Comparison of ENCODE assay signal across 8 cellular contexts in genomic region chr22:29072979-29073617, GRCh38. TPM values are rescaled to one million over a fixed set of nuclear protein-coding genes. Genes with fewer than 3 reads are reported as not detected.
A peak's percentile ranks its signal among the peaks of the same experiment; 100 is the strongest.
DNase-seq lines count a peak whose midpoint lies in the region; ATAC-seq and TF ChIP-seq lines count a peak whose summit lies in the region.

TSS of gene KREMEN1 (plus strand) at chr22:29073035. CDS start at chr22:29073131, 96 bp downstream.

- H3K4me1 Mint-ChIP-seq in WTC11 = peaks cover 20% of the 10 kb centered on the region

- no peaks in the 10 kb centered on the region for H3K9me2 ChIP-seq in HCT116 (ENCODE audit: insufficient read depth)

- H3K27ac ChIP-seq in HCT116 (ENCODE audit: low read depth, low read length) (peak within 1 kb of the TSS; percentile 43; the same call in 1 of the 2 replicates), heart right ventricle (peak within 1 kb of the TSS in 8 of 10 donors; percentile 3 to 84 (median 70))

- H3K4me3 Mint-ChIP-seq in WTC11 = peak within 1 kb of the TSS; percentile 74

- peaks cover 65% of the 10 kb centered on the region for H3K27me3 Mint-ChIP-seq in WTC11 (ENCODE audit: low read depth)

- H3K36me3 Mint-ChIP-seq in WTC11 = no peaks in the 10 kb centered on the region

- H2AFZ ChIP-seq in HCT116 (ENCODE audit: low read depth, low read length, poor library complexity, severe bottlenecking) = peak within 1 kb of the TSS; percentile 91

- POLR2A ChIA-PET in HCT116 (lab: Charles Lee) (interaction anchor here (0.6 kb wide), 1 partner anchor 94 kb away, joined by 3 read pairs; no protein-coding TSS in a partner anchor), WTC11 (lab: Charles Lee) (no interaction called here)

- H3K9ac ChIP-seq in HCT116 (ENCODE audit: low read length) = peak within 1 kb of the TSS; percentile 71

- H3K36me3 ChIP-seq in HCT116 (ENCODE audit: control insufficient read depth in 1 of 2, insufficient read depth in 2 of 2, low read length in 2 of 2) (no peaks in the 10 kb centered on the region), heart right ventricle (no peaks in the 10 kb centered on the region)

- ATAC-seq in HCT116 (peak; percentile 7), WTC11 (peak; percentile 6), heart right ventricle (peak in 3 of 8 donors; percentile 2 to 42 (median 22))

- H3K79me2 ChIP-seq in HCT116 (ENCODE audit: insufficient read depth, low read length) = no peaks in the 10 kb centered on the region

- CTCF ChIA-PET in HCT116 (lab: Charles Lee) = interaction anchor here (1.7 kb wide), 1 partner anchor 33 kb away, joined by 9 read pairs; no protein-coding TSS in a partner anchor
- CTCF ChIA-PET in WTC11 (lab: Charles Lee) = interaction anchor here (0.5 to 2.5 kb wide), 6 partner anchors 10 to 172 kb away, joined by 4 to 21 read pairs (median 6); partner anchors contain the start of gene C22orf31

- no TSS peak for BruUV-seq in HCT116 (replicated peaks; lab: Mats Ljungman, UMichigan)

- TF ChIP-seq POLR2A in HCT116 (IDR thresholded peaks at IDR 0.05; ENCODE audit: borderline replicate concordance, extremely low read depth, insufficient read depth, insufficient read length) = peak; percentile 14

- DNase-seq in HCT116 (ENCODE audit: low read depth, low spot score) = no peak
- DNase-seq in WTC11 (ENCODE audit: low spot score) = peak; percentile 25
- peak in 1 of 2 donors; percentile 23 for DNase-seq in heart right ventricle
- DNase-seq in retinal pigment epithelial cell (ENCODE audit: low read depth) = no peak
- DNase-seq in pons (ENCODE audit: low spot score) = no peak
- no peak for DNase-seq in islet precursor cell
- DNase-seq in Kasumi-1 (lab: John Stamatoyannopoulos, UW) = no peak
- no peak for DNase-seq in NCI-H1930 (lab: John Stamatoyannopoulos, UW)

- WGBS in heart right ventricle, 2 donors = 1% methylated on average over 45 to 76 of the region's 76 CpGs

- peak within 1 kb of the TSS; percentile 96 for H3K4me2 ChIP-seq in HCT116 (ENCODE audit: low read length)

- TF ChIP-seq CTCF in HCT116 (IDR thresholded peaks at IDR 0.05 in 2 of 3, conservative IDR thresholded peaks at IDR 0.05 in 1 of 3; ENCODE audit: borderline replicate concordance in 1 of 3, insufficient read depth in 1 of 3, low read depth in 2 of 3, low read length in 2 of 3) (no peak), WTC11 (IDR thresholded peaks at IDR 0.05) (no peak), heart right ventricle (IDR thresholded peaks at IDR 0.05) (no peak), retinal pigment epithelial cell (conservative IDR thresholded peaks at IDR 0.05; ENCODE audit: low read depth, low read length) (no peak)

- TF ChIP-seq RAD21 in HCT116 (IDR thresholded peaks at IDR 0.05; ENCODE audit: low read depth) = no peak

- RAD21 ChIA-PET in HCT116 (lab: Charles Lee; ENCODE audit: low non-redundant PET in 1 of 2, low total read pairs in 2 of 2, uncharacterized antibody in 2 of 2, unreplicated experiment in 2 of 2) = no interaction called here

- H3K9me3 ChIP-seq in HCT116 (ENCODE audit: control insufficient read depth in 1 of 2, insufficient read depth in 1 of 2, low read depth in 1 of 2, low read length in 2 of 2) = no peaks in the 10 kb centered on the region
- H3K9me3 ChIP-seq in heart right ventricle = no peaks in the 10 kb centered on the region

- peak within 1 kb of the TSS; percentile 68 to 74 for H3K4me3 ChIP-seq in HCT116 (replicated peaks in 1 of 2; ENCODE audit: low read depth in 1 of 2, low read length in 2 of 2)
- peak within 1 kb of the TSS; percentile 19 to 86 (median 80) for H3K4me3 ChIP-seq in heart right ventricle
- H3K4me3 ChIP-seq in retinal pigment epithelial cell (ENCODE audit: low read length) = peak within 1 kb of the TSS; percentile 56

- H3K27me3 ChIP-seq in HCT116 (ENCODE audit: insufficient read depth, low read length) (no peaks in the 10 kb centered on the region), heart right ventricle (peaks cover 0 to 72% (median 0%) of the 10 kb centered on the region in 7 donors)

- no peaks in the 10 kb centered on the region for H3K9me3 Mint-ChIP-seq in WTC11

- H3K27ac Mint-ChIP-seq in WTC11 = no peak within 1 kb of the TSS

- H4K20me1 ChIP-seq in HCT116 (ENCODE audit: insufficient read depth) = no peaks in the 10 kb centered on the region

- H3K4me1 ChIP-seq in HCT116 (ENCODE audit: control insufficient read depth in 1 of 2, insufficient read depth in 2 of 2, low read length in 2 of 2) = peaks cover 13 to 33% of the 10 kb centered on the region in 2 experiments
- H3K4me1 ChIP-seq in heart right ventricle = peaks cover 4 to 48% (median 29%) of the 10 kb centered on the region in 9 donors

- intact Hi-C loops in HCT116 (cut with micrococcal nuclease) (loop anchor here (10.0 kb wide), 1 partner anchor 1378 kb away; no protein-coding TSS in a partner anchor), heart right ventricle (cut with DNase I) (loop anchor here in 4 of 10 donors (5.0 to 10.0 kb wide), 2 partner anchors 79 to 82 kb away; no protein-coding TSS in a partner anchor)

TF ChIP-seq in HCT116, 20 proteins besides CTCF, POLR2A, EP300 and RAD21:
- no peak for TF ChIP-seq SRF (IDR thresholded peaks at IDR 0.05; ENCODE audit: low read depth)
- TF ChIP-seq ZFX (IDR thresholded peaks at IDR 0.05) = 0 out of 2 replicates have a peak, but pooled peaks have one; percentile 12
- TF ChIP-seq CEBPB (IDR thresholded peaks at IDR 0.05; ENCODE audit: low read depth) = no peak
- no peak for TF ChIP-seq POLR2AphosphoS5 (IDR thresholded peaks at IDR 0.05; ENCODE audit: low read depth, low read length)
- no peak for TF ChIP-seq CBX3 (IDR thresholded peaks at IDR 0.05; ENCODE audit: low read depth)
- TF ChIP-seq EZH2 (IDR thresholded peaks at IDR 0.05) = no peak
- no peak for TF ChIP-seq EZH2phosphoT487 (IDR thresholded peaks at IDR 0.05; ENCODE audit: borderline replicate concordance)
- no peak for TF ChIP-seq YY1 (IDR thresholded peaks at IDR 0.05; ENCODE audit: extremely low read depth, insufficient replicate concordance, low read depth, low read length)

TF ChIP-seq in WTC11, 78 proteins besides CTCF, POLR2A, EP300 and RAD21:
- TF ChIP-seq ZNF219 (CRISPR knock-in tag; IDR thresholded peaks at IDR 0.05; ENCODE audit: borderline replicate concordance) (no peak), SP1 (CRISPR knock-in tag; conservative IDR thresholded peaks at IDR 0.05) (peak; percentile 12; the same call in 1 of the 2 replicates), ZNF532 (CRISPR knock-in tag; IDR thresholded peaks at IDR 0.05; ENCODE audit: borderline replicate concordance) (no peak), STAT6 (CRISPR knock-in tag; conservative IDR thresholded peaks at IDR 0.05; ENCODE audit: low read depth) (no peak), CBFB (CRISPR knock-in tag; IDR thresholded peaks at IDR 0.05; ENCODE audit: low read depth) (no peak; the same call in 1 of the 2 replicates), ETV6 (CRISPR knock-in tag; IDR thresholded peaks at IDR 0.05) (no peak)
TF ChIP-seq in WTC11: peak in this region for 1.

RNA-seq across cellular contexts. Expression of gene KREMEN1, which starts in this region (rescaled TPM):
- total RNA-seq in HCT116 (2021; ENCODE audit: unreplicated experiment) (31.9 TPM), WTC11 (2021) (4.1 to 5.8 TPM (median 5.4 TPM) in 3 replicates), heart right ventricle (10 to 100 TPM; 16.1 to 46.3 (median 37.5) TPM)
- polyA plus RNA-seq in HCT116 (2012) = 15.5 and 17.5 TPM in 2 replicates
- polyA plus RNA-seq in heart right ventricle = 10 to 100 TPM in 1 of 2 donors, 1 to 10 TPM in 1; 7.4 to 14.9 TPM

Comparison
In these comparisons a context has a peak if more than half of its experiments do, and no peak if none do; other contexts are left out.
1. Of the 4 proteins assayed by ChIP-seq in both WTC11 and HCT116: peak only in WTC11: SP1; only in HCT116: none; in both: none; in neither: 3.